ENCODE assay signal across 8 cellular contexts in genomic region chr17:51298508-51299371, GRCh38. TPM values are rescaled to one million over a fixed set of nuclear protein-coding genes. Genes with fewer than 3 reads are reported as not detected.
DNase-seq lines count a peak whose midpoint lies in the region; ATAC-seq and TF ChIP-seq lines count a peak whose summit lies in the region.

No MANE protein-coding gene starts in this region.

- intact Hi-C loops in Panc1 (cut with micrococcal nuclease; ENCODE audit: unreplicated experiment) = loop anchor here (2.0 kb wide), 1 partner anchor 236 kb away; no protein-coding TSS in a partner anchor

- H2BK12ac ChIP-seq in neuronal stem cell (ENCODE audit: low read length) = no peak overlapping the region

- no peaks in the 10 kb centered on the region for H3K27me3 ChIP-seq in HUES64 (ENCODE audit: insufficient read depth, low read length)
- no peaks in the 10 kb centered on the region for H3K27me3 ChIP-seq in Panc1 (ENCODE audit: control insufficient read depth, insufficient read depth, low read length)
- no peaks in the 10 kb centered on the region for H3K27me3 ChIP-seq in neuronal stem cell (ENCODE audit: control insufficient read depth in 3 of 3, insufficient read depth in 3 of 3, low read depth in 1 of 3, low read length in 3 of 3)

- H3K4me1 ChIP-seq in HUES64 (ENCODE audit: insufficient read depth, low read length) = peaks cover 14% of the 10 kb centered on the region; the same call in 1 of the 2 replicates
- H3K4me1 ChIP-seq in Panc1 (ENCODE audit: control insufficient read depth, insufficient read depth, low read length) = no peaks in the 10 kb centered on the region
- H3K4me1 ChIP-seq in neuronal stem cell (ENCODE audit: control insufficient read depth in 2 of 2, insufficient read depth in 1 of 2, low read depth in 1 of 2, low read length in 2 of 2) = no peaks in the 10 kb centered on the region

- POLR2A ChIA-PET in Panc1 (lab: Charles Lee) = no interaction called here

- in situ Hi-C loops in Panc1 (cut with HindIII; ENCODE audit: low pct_unique_long_range_greater_than_20kb, low sequenced_read_pairs) = no loop called here

- no peak overlapping the region for H2BK120ac ChIP-seq in neuronal stem cell (ENCODE audit: low read depth, low read length)

- H3K9ac ChIP-seq in HUES64 (ENCODE audit: low read depth, low read length) (no peak overlapping the region), neuronal stem cell (ENCODE audit: low read depth, low read length, poor library complexity) (no peak overlapping the region)

- H2BK15ac ChIP-seq in neuronal stem cell (ENCODE audit: low read length) = no peak overlapping the region

- no peak overlapping the region for H3K14ac ChIP-seq in neuronal stem cell (ENCODE audit: low read length)

- H3K27ac ChIP-seq in HUES64 (ENCODE audit: low read depth, low read length) (peak overlapping the region; percentile 27; the same call in 1 of the 2 replicates), Panc1 (ENCODE audit: low read length) (no peak overlapping the region), neuronal stem cell (replicated peaks; ENCODE audit: low read length) (no peak overlapping the region)

- H3K4me3 ChIP-seq in HUES64 (ENCODE audit: low read length) (no peak overlapping the region), Panc1 (ENCODE audit: low read depth in 2 of 2, low read length in 2 of 2) (no peak overlapping the region), epithelial cell of esophagus (ENCODE audit: low read length) (no peak overlapping the region), neuronal stem cell (ENCODE audit: low read length in 2 of 2) (no peak overlapping the region)

- no peak overlapping the region for H4K8ac ChIP-seq in neuronal stem cell (ENCODE audit: low read depth, low read length)

- H3K9me3 ChIP-seq in HUES64 (ENCODE audit: insufficient read depth, low read depth, low read length) (no peaks in the 10 kb centered on the region), Panc1 (ENCODE audit: control insufficient read depth, insufficient read depth, low read depth, low read length) (no peaks in the 10 kb centered on the region), neuronal stem cell (replicated peaks in 1 of 2; ENCODE audit: control insufficient read depth in 2 of 2, insufficient read depth in 1 of 2, low read depth in 1 of 2, low read length in 2 of 2) (peaks cover 0 to 2% of the 10 kb centered on the region in 2 donors)

- no peak overlapping the region for H3K18ac ChIP-seq in neuronal stem cell (ENCODE audit: low read length)

- H3K4ac ChIP-seq in neuronal stem cell (ENCODE audit: low read length) = no peak overlapping the region

- no TSS peak for BruUV-seq in Panc1 (replicated peaks; lab: Mats Ljungman, UMichigan)

- H4K91ac ChIP-seq in neuronal stem cell (ENCODE audit: low read depth, low read length, poor library complexity) = no peak overlapping the region

- H3K4me2 ChIP-seq in neuronal stem cell (ENCODE audit: insufficient read depth, low read length, poor library complexity, severe bottlenecking) = no peak overlapping the region

- CTCF ChIA-PET in Panc1 (lab: Charles Lee) = interaction anchor here (0.7 to 0.8 kb wide), 2 partner anchors 73 to 237 kb away, joined by 3 to 12 read pairs; no protein-coding TSS in a partner anchor

- no peaks in the 10 kb centered on the region for H3K79me1 ChIP-seq in neuronal stem cell (ENCODE audit: low read depth, low read length)

- TF ChIP-seq CTCF in Panc1 (IDR thresholded peaks at IDR 0.05) (peak; percentile 78), epithelial cell of esophagus (IDR thresholded peaks at IDR 0.05; ENCODE audit: insufficient read depth, low read depth, low read length, missing control alignments) (peak; percentile 79)

- H2AFZ ChIP-seq in neuronal stem cell (ENCODE audit: low read length) = no peak overlapping the region

- ATAC-seq in Panc1 = peak; percentile 74
- ATAC-seq in GM21529 (IDR thresholded peaks at IDR 0.05; ENCODE audit: unreplicated experiment) = no peak
- ATAC-seq in GM18868 (IDR thresholded peaks at IDR 0.05; ENCODE audit: unreplicated experiment) = no peak

- H2BK5ac ChIP-seq in neuronal stem cell (ENCODE audit: low read length) = no peak overlapping the region

- H2AK5ac ChIP-seq in neuronal stem cell (ENCODE audit: low read depth, low read length) = no peak overlapping the region

- peak; percentile 39 for DNase-seq in DMS114 treated with DMSO at 0.1 percent for 48 hours (lab: John Stamatoyannopoulos, UW; ENCODE audit: unreplicated experiment)
- peak; percentile 18 for DNase-seq in Panc1 (ENCODE audit: low read depth, low spot score)
- peak; percentile 39 for DNase-seq in epithelial cell of esophagus (ENCODE audit: low read depth)
- DNase-seq in neuronal stem cell (ENCODE audit: low spot score) = peak; percentile 33
- DNase-seq in ecto neural progenitor cell (ENCODE audit: low spot score) = no peak

- H3K36me3 ChIP-seq in HUES64 (ENCODE audit: insufficient read depth, low read length) = peaks cover 37% of the 10 kb centered on the region
- H3K36me3 ChIP-seq in Panc1 (ENCODE audit: control insufficient read depth, insufficient read depth, low read length) = peaks cover 12% of the 10 kb centered on the region; the same call in 1 of the 2 replicates
- peaks cover 7 to 46% of the 10 kb centered on the region in 2 donors for H3K36me3 ChIP-seq in neuronal stem cell (replicated peaks in 1 of 2; ENCODE audit: control insufficient read depth in 2 of 2, insufficient read depth in 2 of 2, low read length in 2 of 2)

- H3K23ac ChIP-seq in neuronal stem cell (ENCODE audit: low read depth, low read length, poor library complexity) = no peak overlapping the region

- 70% methylated on average over 7 of the region's 10 CpGs for WGBS in HUES64
- WGBS in neuronal stem cell (ENCODE audit: extremely low coverage in 2 of 2, insufficient read length in 2 of 2, insufficient replicate concordance in 1 of 2), 2 donors = no CpG with 5 or more reads among the region's 10 CpGs

RNA-seq across cellular contexts. Expression of gene UTP18, which starts 38.4 kb away (rescaled TPM):
- 83.0 TPM for polyA plus RNA-seq in HUES64 (2013, experiment 1 of 2)
- polyA plus RNA-seq in HUES64 (2013, experiment 2 of 2) = 75.4 TPM
- 96.3 TPM for total RNA-seq in Panc1 (2021; ENCODE audit: unreplicated experiment)
- polyA plus RNA-seq in Panc1 (2012; ENCODE audit: insufficient read length) = 52.7 TPM
- 52.0 TPM for polyA plus RNA-seq in neuronal stem cell (2013, experiment 1 of 2)
- polyA plus RNA-seq in neuronal stem cell (2013, experiment 2 of 2) = 52.2 TPM

RNA-seq across cellular contexts. Expression of gene MBTD1, which starts 38.9 kb away (rescaled TPM):
- polyA plus RNA-seq in HUES64 (2013, experiment 1 of 2) = 29.8 TPM
- 35.7 TPM for polyA plus RNA-seq in HUES64 (2013, experiment 2 of 2)
- 16.6 TPM for total RNA-seq in Panc1 (2021; ENCODE audit: unreplicated experiment)
- polyA plus RNA-seq in Panc1 (2012; ENCODE audit: insufficient read length) = 6.1 TPM
- 25.2 TPM for polyA plus RNA-seq in neuronal stem cell (2013, experiment 1 of 2)
- 26.0 TPM for polyA plus RNA-seq in neuronal stem cell (2013, experiment 2 of 2)
